In genomic region chr18:24456549-24456948, GRCh38 we compare ENCODE assay signal across 15 cellular contexts. TPM values are rescaled to one million over a fixed set of nuclear protein-coding genes. Genes with fewer than 3 reads are reported as not detected.
DNase-seq lines count a peak whose midpoint lies in the region; ATAC-seq and TF ChIP-seq lines count a peak whose summit lies in the region.
"Had no signal": no experiment of that assay in that cellular context is flagged by ENCODE, and none has a peak within 500 bp of the region (broad histone marks: within the 10 kb centered on the region; RNA-seq: fewer than 3 reads in every experiment).

No MANE protein-coding gene starts in this region.

- no peak overlapping the region for H3K27ac Mint-ChIP-seq in WTC11
- H3K27ac Mint-ChIP-seq: B cell had no signal

- CTCF ChIA-PET in WTC11 (lab: Charles Lee): no interaction called here

- H3K4me3 Mint-ChIP-seq in WTC11: no peak overlapping the region
- H3K4me3 Mint-ChIP-seq: B cell had no signal

- H3K4me1 Mint-ChIP-seq in WTC11: no peaks in the 10 kb centered on the region
- H3K4me1 Mint-ChIP-seq: B cell had no signal

- POLR2A ChIA-PET in WTC11 (lab: Charles Lee): no interaction called here

- no peaks in the 10 kb centered on the region for H3K27me3 Mint-ChIP-seq in WTC11 (ENCODE audit: low read depth)
- H3K27me3 Mint-ChIP-seq: B cell had no signal

- ATAC-seq in GM18508 (IDR thresholded peaks at IDR 0.05; ENCODE audit: insufficient read depth, unreplicated experiment) (peak; percentile 95), GM19438 (IDR thresholded peaks at IDR 0.05; ENCODE audit: low read depth, unreplicated experiment) (peak; percentile 91), HG02763 (IDR thresholded peaks at IDR 0.05; ENCODE audit: unreplicated experiment) (peak; percentile 96), HG03457 (IDR thresholded peaks at IDR 0.05; ENCODE audit: unreplicated experiment) (peak; percentile 93), WTC11 (no peak)

- H3K36me3 Mint-ChIP-seq in WTC11: peaks cover 13% of the 10 kb centered on the region

- no peak for TF ChIP-seq CTCF in WTC11 (IDR thresholded peaks at IDR 0.05)

- 0 out of 2 replicates have a peak, but pooled peaks cover 5% of the 10 kb centered on the region for H3K9me3 Mint-ChIP-seq in WTC11

- DNase-seq in occipital lobe (lab: John Stamatoyannopoulos, UW): no peak
- DNase-seq in NCI-H2227 treated with DMSO at 0.1 percent for 48 hours (lab: John Stamatoyannopoulos, UW): no peak
- no peak for DNase-seq in WTC11 (ENCODE audit: low spot score)
- no peak for DNase-seq in NCI-H524 (lab: John Stamatoyannopoulos, UW)
- DNase-seq: anterior cingulate cortex, dermis blood vessel endothelial cell, NCI-H1048, NCI-H510A treated with DMSO at 0.1 percent for 48 hours, ovary had no signal

TF ChIP-seq in WTC11, 78 proteins besides CTCF, POLR2A, EP300 and RAD21:
- TF ChIP-seq, protein P1, sequence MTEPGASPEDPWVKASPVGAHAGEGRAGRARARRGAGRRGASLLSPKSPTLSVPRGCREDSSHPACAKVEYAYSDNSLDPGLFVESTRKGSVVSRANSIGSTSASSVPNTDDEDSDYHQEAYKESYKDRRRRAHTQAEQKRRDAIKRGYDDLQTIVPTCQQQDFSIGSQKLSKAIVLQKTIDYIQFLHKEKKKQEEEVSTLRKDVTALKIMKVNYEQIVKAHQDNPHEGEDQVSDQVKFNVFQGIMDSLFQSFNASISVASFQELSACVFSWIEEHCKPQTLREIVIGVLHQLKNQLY (CRISPR knock-in tag; IDR thresholded peaks at IDR 0.05): no peak
- TF ChIP-seq ETV6 (CRISPR knock-in tag; IDR thresholded peaks at IDR 0.05) (no peak), NR1H2 (CRISPR knock-in tag; IDR thresholded peaks at IDR 0.05) (no peak), ATF1 (CRISPR knock-in tag; IDR thresholded peaks at IDR 0.05) (no peak), PRRX2 (CRISPR knock-in tag; IDR thresholded peaks at IDR 0.05) (no peak), E2F1 (CRISPR knock-in tag; IDR thresholded peaks at IDR 0.05) (no peak), MYBL2 (CRISPR knock-in tag; IDR thresholded peaks at IDR 0.05) (no peak)

RNA-seq across cellular contexts. Expression of gene HRH4, which starts 3.9 kb away (rescaled TPM):
- not detected for total RNA-seq in occipital lobe
- total RNA-seq in WTC11 (2021): not detected in 3 replicates
- total RNA-seq: dermis blood vessel endothelial cell, HT1080, ovary had no signal

RNA-seq across cellular contexts. Expression of gene IMPACT, which starts 30.1 kb away (rescaled TPM):
- total RNA-seq in occipital lobe (28.7 TPM), WTC11 (2021) (48.0 to 48.8 TPM (median 48.3 TPM) in 3 replicates)

RNA-seq across cellular contexts. Expression of gene OSBPL1A, which starts 58.9 kb away (rescaled TPM):
- total RNA-seq in occipital lobe (63.9 TPM), WTC11 (2021) (53.1 to 55.1 TPM (median 54.4 TPM) in 3 replicates)
